Comparison of ENCODE assay signal across 3 cellular contexts in the genomic region with DNA sequence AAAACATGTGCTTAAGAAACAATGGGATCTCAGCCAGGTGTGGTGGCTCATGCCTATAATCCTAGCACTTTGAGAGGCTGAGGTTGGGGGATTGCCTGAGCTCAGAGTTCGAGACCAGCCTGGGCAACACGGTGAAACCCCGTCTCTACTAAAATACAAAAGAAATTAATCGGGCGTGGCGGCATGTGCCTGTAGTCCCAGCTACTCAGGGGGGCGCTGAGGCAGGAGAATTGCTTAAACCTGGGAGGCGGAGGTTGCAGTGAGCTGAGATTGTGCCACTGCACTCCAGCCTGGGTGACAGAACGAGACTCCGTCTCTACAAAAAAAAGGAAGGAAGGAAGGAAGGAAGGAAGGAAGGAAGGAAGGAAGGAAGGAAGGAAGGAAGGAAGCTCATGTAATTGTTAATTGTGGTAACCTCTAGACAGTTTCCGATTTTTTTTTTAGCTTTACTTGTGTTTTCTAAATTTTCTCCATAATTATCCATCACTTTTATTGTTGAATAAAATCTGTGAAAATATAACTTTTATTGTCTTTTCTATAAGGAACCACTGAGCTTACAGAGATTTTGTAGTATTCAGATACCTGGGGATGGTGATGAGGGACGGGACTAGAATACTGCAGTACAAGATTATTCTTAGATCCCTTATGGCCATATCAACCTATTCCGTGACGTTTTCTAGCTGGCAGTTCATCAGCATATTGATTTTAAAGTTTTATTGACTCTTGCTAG.
"Had no signal": no experiment of that assay in that cellular context is flagged by ENCODE, and none has a peak within 500 bp of the region (broad histone marks: within the 10 kb centered on the region; RNA-seq: fewer than 3 reads in every experiment).

No MANE protein-coding gene starts in this region.

- H3K4me3 ChIP-seq: GM12878 had no signal

- ATAC-seq: GM12878 had no signal

- DNase-seq: GDM1, GF-D8 had no signal
